Comparison of ENCODE assay signal across 23 cellular contexts in genomic region chr5:68259696-68260095, GRCh38. TPM values are rescaled to one million over a fixed set of nuclear protein-coding genes. Genes with fewer than 3 reads are reported as not detected.
DNase-seq lines count a peak whose midpoint lies in the region; ATAC-seq and TF ChIP-seq lines count a peak whose summit lies in the region.
"Had no signal": no experiment of that assay in that cellular context is flagged by ENCODE, and none has a peak within 500 bp of the region (broad histone marks: within the 10 kb centered on the region; RNA-seq: fewer than 3 reads in every experiment).

No MANE protein-coding gene starts in this region.

- no peak for TF ChIP-seq POLR2A in tibial nerve (IDR thresholded peaks at IDR 0.05)

- no peak for ATAC-seq in activated T-cell treated with anti-CD3 and anti-CD28 coated beads, Interleukin-2, amount 50 U/mL, for 72 hours (replicated peaks in 1 of 2)
- no peak for ATAC-seq in naive thymus-derived CD4-positive, alpha-beta T cell
- ATAC-seq: body of pancreas; left lobe of liver; stimulated activated memory B cell treated with anti-CD40 and anti-IgM and Interleukin-4, amounts not matched to agents 10 μg/mL and 1 μg/mL and 100 μg/mL, for 72 hours had no signal

- no peaks in the 10 kb centered on the region for H3K36me3 ChIP-seq in naive thymus-derived CD4-positive, alpha-beta T cell (ENCODE audit: control insufficient read depth in 2 of 3, insufficient read depth in 3 of 3, low read length in 3 of 3)
- H3K36me3 ChIP-seq in tibial nerve = no peaks in the 10 kb centered on the region
- H3K36me3 ChIP-seq: prostate gland, thyroid gland had no signal

- H3K9me3 Mint-ChIP-seq in activated T-cell treated with anti-CD3 and anti-CD28 coated beads, Interleukin-2, amount 50 U/mL, for 72 hours = no peaks in the 10 kb centered on the region
- H3K9me3 Mint-ChIP-seq in naive thymus-derived CD4-positive, alpha-beta T cell = no peaks in the 10 kb centered on the region
- H3K9me3 Mint-ChIP-seq: activated CD4-positive, alpha-beta memory T cell treated with anti-CD3 and anti-CD28 coated beads, Interleukin-2, amount 10 ng/mL, durations not matched to agents 7 days and 5 days; activated naive CD8-positive, alpha-beta T cell treated with anti-CD3 and anti-CD28 coated beads for 36 hours; stimulated activated memory B cell treated with anti-CD40 and anti-IgM and Interleukin-4, amounts not matched to agents 10 μg/mL and 1 μg/mL and 100 μg/mL, for 72 hours had no signal

- H3K27me3 ChIP-seq in dorsolateral prefrontal cortex (no peaks in the 10 kb centered on the region), tibial nerve (no peaks in the 10 kb centered on the region)
- H3K27me3 ChIP-seq in naive thymus-derived CD4-positive, alpha-beta T cell (ENCODE audit: control insufficient read depth in 2 of 2, insufficient read depth in 2 of 2, low read length in 2 of 2) = no peaks in the 10 kb centered on the region
- H3K27me3 ChIP-seq: body of pancreas, thyroid gland had no signal

- 77 to 80% methylated on average over 2 of the region's 2 CpGs for WGBS in tibial nerve, 2 donors

- no peak for TF ChIP-seq EP300 in tibial nerve (IDR thresholded peaks at IDR 0.05)

- H3K9me3 ChIP-seq in naive thymus-derived CD4-positive, alpha-beta T cell (ENCODE audit: control insufficient read depth in 2 of 3, low read length in 3 of 3) = no peaks in the 10 kb centered on the region
- no peaks in the 10 kb centered on the region for H3K9me3 ChIP-seq in tibial nerve
- H3K9me3 ChIP-seq: body of pancreas, prostate gland, thyroid gland had no signal

- no peak overlapping the region for H3K4me3 Mint-ChIP-seq in activated T-cell treated with anti-CD3 and anti-CD28 coated beads, Interleukin-2, amount 50 U/mL, for 72 hours
- H3K4me3 Mint-ChIP-seq in naive thymus-derived CD4-positive, alpha-beta T cell = peak overlapping the region in 3 of 10 donors; percentile 14 to 76 (median 71)
- H3K4me3 Mint-ChIP-seq: activated CD4-positive, alpha-beta memory T cell treated with anti-CD3 and anti-CD28 coated beads, Interleukin-2, amount 10 ng/mL, durations not matched to agents 7 days and 5 days; activated naive CD8-positive, alpha-beta T cell treated with anti-CD3 and anti-CD28 coated beads for 36 hours; mesothelial cell of epicardium; stimulated activated memory B cell treated with anti-CD40 and anti-IgM and Interleukin-4, amounts not matched to agents 10 μg/mL and 1 μg/mL and 100 μg/mL, for 72 hours had no signal

- CTCF ChIA-PET in naive thymus-derived CD4-positive, alpha-beta T cell (lab: Charles Lee) = interaction anchor here (0.6 to 2.0 kb wide), 7 partner anchors 8 to 1013 kb away, joined by 3 to 7 read pairs (median 3); no protein-coding TSS in a partner anchor

- peak overlapping the region; percentile 90 for H3K27ac Mint-ChIP-seq in activated T-cell treated with anti-CD3 and anti-CD28 coated beads, Interleukin-2, amount 50 U/mL, for 72 hours
- peak overlapping the region in 8 of 9 donors; percentile 23 to 95 (median 90) for H3K27ac Mint-ChIP-seq in naive thymus-derived CD4-positive, alpha-beta T cell
- H3K27ac Mint-ChIP-seq: activated CD4-positive, alpha-beta memory T cell treated with anti-CD3 and anti-CD28 coated beads, Interleukin-2, amount 10 ng/mL, durations not matched to agents 7 days and 5 days; mesothelial cell of epicardium; stimulated activated memory B cell treated with anti-CD40 and anti-IgM and Interleukin-4, amounts not matched to agents 10 μg/mL and 1 μg/mL and 100 μg/mL, for 72 hours had no signal

- POLR2A ChIA-PET in naive thymus-derived CD4-positive, alpha-beta T cell (lab: Charles Lee) = interaction anchor here (0.6 to 2.4 kb wide), 5 partner anchors 10 to 611 kb away, joined by 3 to 12 read pairs (median 5); no protein-coding TSS in a partner anchor

- no peak overlapping the region for H3K4me3 ChIP-seq in dorsolateral prefrontal cortex
- no peak overlapping the region for H3K4me3 ChIP-seq in naive thymus-derived CD4-positive, alpha-beta T cell (ENCODE audit: low read length)
- H3K4me3 ChIP-seq in tibial nerve = no peak overlapping the region
- H3K4me3 ChIP-seq: body of pancreas, prostate gland, thyroid gland had no signal

- H3K27me3 Mint-ChIP-seq in activated T-cell treated with anti-CD3 and anti-CD28 coated beads, Interleukin-2, amount 50 U/mL, for 72 hours (ENCODE audit: low read depth) = no peaks in the 10 kb centered on the region
- no peaks in the 10 kb centered on the region for H3K27me3 Mint-ChIP-seq in naive thymus-derived CD4-positive, alpha-beta T cell
- H3K27me3 Mint-ChIP-seq: activated CD4-positive, alpha-beta memory T cell treated with anti-CD3 and anti-CD28 coated beads, Interleukin-2, amount 10 ng/mL, durations not matched to agents 7 days and 5 days; activated naive CD8-positive, alpha-beta T cell treated with anti-CD3 and anti-CD28 coated beads for 36 hours; stimulated activated memory B cell treated with anti-CD40 and anti-IgM and Interleukin-4, amounts not matched to agents 10 μg/mL and 1 μg/mL and 100 μg/mL, for 72 hours had no signal

- DNase-seq in activated T-cell treated with anti-CD3 and anti-CD28 coated beads, Interleukin-2, amount 50 U/mL, for 72 hours = no peak
- no peak for DNase-seq in activated T-cell treated with anti-CD3 and anti-CD28 coated beads for 4 hours
- no peak for DNase-seq in dorsolateral prefrontal cortex
- no peak for DNase-seq in naive thymus-derived CD4-positive, alpha-beta T cell
- DNase-seq in tibial nerve (ENCODE audit: low spot score in 2 of 2) = no peak
- no peak for DNase-seq in HCEC 1CT
- DNase-seq in germinal center (ENCODE audit: low spot score) = no peak
- DNase-seq in posterior cingulate gyrus = no peak
- DNase-seq: 8988T; activated CD4-positive, alpha-beta memory T cell treated with anti-CD3 and anti-CD28 coated beads, Interleukin-2, amount 10 ng/mL, durations not matched to agents 7 days and 5 days; activated CD4-positive, CD25-positive, alpha-beta regulatory T cell; activated naive CD8-positive, alpha-beta T cell treated with anti-CD3 and anti-CD28 coated beads for 36 hours; body of pancreas; NCI-H1092; NCI-H187 treated with DMSO at 0.1 percent for 48 hours; small intestine; stimulated activated CD4-positive, alpha-beta T cell treated with anti-CD3 and anti-CD28 coated beads, Interleukin-2, amount 100 ng/mL, for 24 hours; thyroid gland had no signal

- H3K4me1 Mint-ChIP-seq in activated T-cell treated with anti-CD3 and anti-CD28 coated beads, Interleukin-2, amount 50 U/mL, for 72 hours (ENCODE audit: low read depth) = peaks cover 76% of the 10 kb centered on the region
- peaks cover 53 to 91% (median 90%) of the 10 kb centered on the region in 7 donors for H3K4me1 Mint-ChIP-seq in naive thymus-derived CD4-positive, alpha-beta T cell

- H3K36me3 Mint-ChIP-seq in activated T-cell treated with anti-CD3 and anti-CD28 coated beads, Interleukin-2, amount 50 U/mL, for 72 hours (ENCODE audit: insufficient read depth in 2 of 2) = peaks cover 0 to 1% of the 10 kb centered on the region in 2 donors
- H3K36me3 Mint-ChIP-seq in naive thymus-derived CD4-positive, alpha-beta T cell = peaks cover 0 to 15% (median 8%) of the 10 kb centered on the region in 5 donors
- H3K36me3 Mint-ChIP-seq: stimulated activated memory B cell treated with anti-CD40 and anti-IgM and Interleukin-4, amounts not matched to agents 10 μg/mL and 1 μg/mL and 100 μg/mL, for 72 hours had no signal

- no peak for TF ChIP-seq CTCF in dorsolateral prefrontal cortex (IDR thresholded peaks at IDR 0.05 in 54 of 56, conservative IDR thresholded peaks at IDR 0.05 in 2 of 56; ENCODE audit: low read depth in 1 of 56, partially characterized antibody in 56 of 56)
- no peak for TF ChIP-seq CTCF in tibial nerve (IDR thresholded peaks at IDR 0.05)

- H3K27ac ChIP-seq in dorsolateral prefrontal cortex (peak overlapping the region in 39 of 59 donors; percentile 1 to 82 (median 48)), tibial nerve (peak overlapping the region in 3 of 4 donors; percentile 16 to 91 (median 47))
- H3K27ac ChIP-seq in naive thymus-derived CD4-positive, alpha-beta T cell (ENCODE audit: low read depth, low read length) = peak overlapping the region; percentile 15
- H3K27ac ChIP-seq: body of pancreas, prostate gland, RWPE1, thyroid gland had no signal

- intact Hi-C loops in dorsolateral prefrontal cortex (cut with DNase I) (loop anchor here (10.0 kb wide), 2 partner anchors 765 to 1015 kb away; no protein-coding TSS in a partner anchor), posterior cingulate gyrus (cut with DNase I) (loop anchor here (10.0 kb wide), 1 partner anchor 1015 kb away; no protein-coding TSS in a partner anchor)
- intact Hi-C loops in naive thymus-derived CD4-positive, alpha-beta T cell (cut with micrococcal nuclease) = loop anchor here (10.0 kb wide), 3 partner anchors 545 to 1255 kb away; no protein-coding TSS in a partner anchor

- H3K4me1 ChIP-seq in naive thymus-derived CD4-positive, alpha-beta T cell (ENCODE audit: control insufficient read depth in 2 of 2, insufficient read depth in 2 of 2, low read length in 2 of 2) = peaks cover 67 to 81% of the 10 kb centered on the region in 2 donors
- peaks cover 0 to 91% (median 73%) of the 10 kb centered on the region in 4 donors for H3K4me1 ChIP-seq in tibial nerve

RNA-seq across cellular contexts. Expression of gene PIK3R1, which starts 44.1 kb away (rescaled TPM):
- total RNA-seq in activated T-cell treated with anti-CD3 and anti-CD28 coated beads, Interleukin-2, amount 50 U/mL, for 72 hours = 10 to 100 TPM; 46.5 to 74.2 TPM
- total RNA-seq in dorsolateral prefrontal cortex (100 to 1,000 TPM; 172 to 359 (median 273) TPM), tibial nerve (100 to 1,000 TPM; 166 to 621 (median 433) TPM)
- total RNA-seq in naive thymus-derived CD4-positive, alpha-beta T cell = 100 to 1,000 TPM in 4 of 5 experiments, 10 to 100 TPM in 1; 72.0 to 207 (median 131) TPM
- 100 to 1,000 TPM in 1 of 2 donors, 10 to 100 TPM in 1; 85.1 to 110 TPM for polyA plus RNA-seq in naive thymus-derived CD4-positive, alpha-beta T cell
